Comparison of ENCODE assay signal across 17 cellular contexts in the genomic region with DNA sequence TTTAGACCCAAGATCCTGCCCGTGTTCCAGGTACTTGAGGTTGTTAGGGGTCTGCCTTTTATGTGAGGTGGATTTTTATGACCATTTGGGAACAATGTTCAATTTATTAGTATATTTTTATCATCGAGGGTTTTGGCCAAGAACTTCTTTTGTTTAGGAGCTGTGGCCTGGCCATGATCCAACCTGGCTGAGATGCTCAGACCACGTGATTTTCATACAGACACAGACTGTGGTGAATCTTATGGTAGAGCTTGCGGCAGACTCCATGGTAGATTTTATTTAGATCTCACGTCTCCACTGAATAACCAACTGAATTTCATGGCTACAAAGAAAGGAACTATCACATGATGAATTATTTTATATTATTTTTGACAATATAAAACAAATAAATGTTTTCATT.
DNase-seq lines count a peak whose midpoint lies in the region; ATAC-seq and TF ChIP-seq lines count a peak whose summit lies in the region.
"Had no signal": no experiment of that assay in that cellular context is flagged by ENCODE, and none has a peak within 500 bp of the region (broad histone marks: within the 10 kb centered on the region; RNA-seq: fewer than 3 reads in every experiment).

No MANE protein-coding gene starts in this region.

- H3K36me3 ChIP-seq in PC-3 (ENCODE audit: low read depth, low read length), result no peaks in the 10 kb centered on the region
- no peaks in the 10 kb centered on the region for H3K36me3 ChIP-seq in fibroblast of lung (ENCODE audit: control insufficient read depth, insufficient read depth, low read length)
- H3K36me3 ChIP-seq: gastrocnemius medialis, left ventricle myocardium inferior, thoracic aorta had no signal

- no peaks in the 10 kb centered on the region for H3K27me3 ChIP-seq in PC-3 (ENCODE audit: low read length)
- no peaks in the 10 kb centered on the region for H3K27me3 ChIP-seq in fibroblast of lung (ENCODE audit: control insufficient read depth, insufficient read depth, low read length)
- H3K27me3 ChIP-seq: gastrocnemius medialis had no signal

- H3K9me3 ChIP-seq in PC-3 (ENCODE audit: low read length) (no peaks in the 10 kb centered on the region), fibroblast of lung (ENCODE audit: control insufficient read depth, insufficient read depth, low read depth, low read length) (no peaks in the 10 kb centered on the region)
- H3K9me3 ChIP-seq: gastrocnemius medialis, thoracic aorta had no signal

- no peak for ATAC-seq in PC-3
- no peak for ATAC-seq in GM18505 (IDR thresholded peaks at IDR 0.05; ENCODE audit: unreplicated experiment)
- ATAC-seq in HG02938 (IDR thresholded peaks at IDR 0.05; ENCODE audit: unreplicated experiment), result no peak
- ATAC-seq: activated CD4-positive, CD25-positive, alpha-beta regulatory T cell treated with anti-CD3 and anti-CD28 coated beads, Interleukin-2, amount 50 U/mL, for 24 hours; activated T-helper 17 cell treated with anti-CD3 and anti-CD28 coated beads, Interleukin-2, amount 50 U/mL, for 72 hours; gastrocnemius medialis had no signal

- no peaks in the 10 kb centered on the region for H3F3A ChIP-seq in PC-3 (ENCODE audit: low read length, unreplicated experiment)

- DNase-seq in NCI-H2196 (lab: John Stamatoyannopoulos, UW; ENCODE audit: unreplicated experiment), result peak; percentile 52
- DNase-seq in NCI-H2196 treated with DMSO at 0.1 percent for 48 hours (lab: John Stamatoyannopoulos, UW; ENCODE audit: unreplicated experiment), result no peak
- DNase-seq in PC-3, result peak; percentile 24
- peak; percentile 24 to 33 for DNase-seq in fibroblast of lung (ENCODE audit: low read depth in 2 of 2)
- DNase-seq in pons (ENCODE audit: low spot score), result peak; percentile 29
- DNase-seq in kidney glomerular epithelial cell (lab: John Stamatoyannopoulos, UW), result no peak
- DNase-seq: C1 segment of cervical spinal cord, DMS53, gastrocnemius medialis, Karpas-422, left ventricle myocardium inferior, NCI-H1436 treated with DMSO at 0.1 percent for 48 hours had no signal

- H2AFZ ChIP-seq in PC-3 (ENCODE audit: low read length), result 0 out of 2 replicates have a peak overlapping the region, but pooled peaks have one; percentile 5
- H2AFZ ChIP-seq in fibroblast of lung (ENCODE audit: low read length), result no peak overlapping the region

- intact Hi-C loops in PC-3 (cut with micrococcal nuclease), result no loop called here

- no TSS peak for BruUV-seq in PC-3 (replicated peaks; lab: Mats Ljungman, UMichigan)

- H3K4me2 ChIP-seq in PC-3 (ENCODE audit: low read length) (no peak overlapping the region; the same call in 1 of the 2 replicates), fibroblast of lung (ENCODE audit: extremely low read depth, insufficient read depth, low read length) (no peak overlapping the region)

- no peaks in the 10 kb centered on the region for H4K20me1 ChIP-seq in PC-3 (ENCODE audit: low read length)
- H4K20me1 ChIP-seq in fibroblast of lung (ENCODE audit: control insufficient read depth, extremely low read depth, insufficient read depth, low read length), result no peaks in the 10 kb centered on the region

- no peaks in the 10 kb centered on the region for H3K9me2 ChIP-seq in PC-3 (replicated peaks; ENCODE audit: low read length)

- no peak for TF ChIP-seq POLR2A in GM18505 (IDR thresholded peaks at IDR 0.05; ENCODE audit: borderline replicate concordance, extremely low read depth, insufficient read depth, insufficient read length)

- H3K27ac ChIP-seq in PC-3 (ENCODE audit: low read length), result no peak overlapping the region
- H3K27ac ChIP-seq in fibroblast of lung (ENCODE audit: insufficient read depth, low read length), result no peak overlapping the region
- H3K27ac ChIP-seq: gastrocnemius medialis, left ventricle myocardium inferior, thoracic aorta had no signal

- peaks cover 6% of the 10 kb centered on the region; the same call in 1 of the 2 replicates for H3K4me1 ChIP-seq in PC-3 (ENCODE audit: insufficient read depth, low read length)
- peaks cover 3% of the 10 kb centered on the region for H3K4me1 ChIP-seq in fibroblast of lung (ENCODE audit: control insufficient read depth, extremely low read depth, insufficient read depth, low read length)
- H3K4me1 ChIP-seq: gastrocnemius medialis, left ventricle myocardium inferior had no signal

- POLR2A ChIA-PET in PC-3 (lab: Charles Lee; ENCODE audit: unreplicated experiment), result no interaction called here

- TF ChIP-seq CTCF in PC-3 (conservative IDR thresholded peaks at IDR 0.05; ENCODE audit: low read depth, low read length), result no peak
- no peak for TF ChIP-seq CTCF in fibroblast of lung (conservative IDR thresholded peaks at IDR 0.05 in 1 of 2, IDR thresholded peaks at IDR 0.05 in 1 of 2; ENCODE audit: low read depth in 1 of 2, low read length in 2 of 2)

- H3K4me3 ChIP-seq in PC-3 (ENCODE audit: low read length) (no peak overlapping the region), fibroblast of lung (replicated peaks in 1 of 4; ENCODE audit: control extremely low read depth in 1 of 4, insufficient read depth in 1 of 4, low read depth in 3 of 4, low read length in 4 of 4) (no peak overlapping the region)
- H3K4me3 ChIP-seq: gastrocnemius medialis, left ventricle myocardium inferior, thoracic aorta had no signal

- CTCF ChIA-PET in PC-3 (lab: Charles Lee), result no interaction called here

- no peak overlapping the region for H3K9ac ChIP-seq in PC-3 (ENCODE audit: low read length)
- H3K9ac ChIP-seq in fibroblast of lung (ENCODE audit: insufficient read depth, low read length), result no peak overlapping the region

- no peaks in the 10 kb centered on the region for H3K79me2 ChIP-seq in PC-3 (ENCODE audit: low read length)
- H3K79me2 ChIP-seq in fibroblast of lung (ENCODE audit: control insufficient read depth, insufficient read depth, low read length), result no peaks in the 10 kb centered on the region

Comparison
In these comparisons a context has a peak if more than half of its experiments do, and no peak if none do; other contexts are left out.
1. DNase-seq: peak in NCI-H2196 (single experiment), PC-3 (single experiment), fibroblast of lung (2 of 2) and pons (single experiment); none in NCI-H2196 treated with DMSO at 0.1 percent for 48 hours (single experiment) and kidney glomerular epithelial cell (single experiment).